12 cellular contexts compared by ENCODE assay signal in genomic region chr2:61356261-61356957, GRCh38.
DNase-seq lines count a peak whose midpoint lies in the region; ATAC-seq, FAIRE-seq and TF ChIP-seq lines count a peak whose summit lies in the region.
"Had no signal": no experiment of that assay in that cellular context is flagged by ENCODE, and none has a peak within 500 bp of the region (broad histone marks: within the 10 kb centered on the region; RNA-seq: fewer than 3 reads in every experiment).

No MANE protein-coding gene starts in this region.

- peaks cover 88% of the 10 kb centered on the region for H3K36me3 Mint-ChIP-seq in activated T-helper 17 cell treated with anti-CD3 and anti-CD28 coated beads, Interleukin-2, amount 50 U/mL, for 72 hours (ENCODE audit: low read depth)

- TF ChIP-seq EP300 in HepG2 (IDR thresholded peaks at IDR 0.05; ENCODE audit: low read depth in 2 of 2, low read length in 2 of 2) (no peak), HepG2 (CRISPR knock-in tag; IDR thresholded peaks at IDR 0.05; ENCODE audit: borderline replicate concordance) (no peak), sigmoid colon (IDR thresholded peaks at IDR 0.05) (no peak)

- H3K4me2 ChIP-seq in HepG2 (ENCODE audit: low read depth, low read length), result 0 out of 2 replicates have a peak overlapping the region, but pooled peaks have one; percentile 0

- H3K36me3 ChIP-seq in ACC112 (ENCODE audit: insufficient read depth, low read length) (peaks cover 18% of the 10 kb centered on the region), HepG2 (replicated peaks in 1 of 2; ENCODE audit: control insufficient read depth in 1 of 2, insufficient read depth in 2 of 2, low read length in 2 of 2) (peaks cover 7 to 24% of the 10 kb centered on the region in 2 experiments; a peak in 3 of 5 replicates), sigmoid colon (peaks cover 0 to 17% (median 0%) of the 10 kb centered on the region in 4 donors), uterus (no peaks in the 10 kb centered on the region)

- H3K4me1 ChIP-seq in ACC112 (ENCODE audit: control insufficient read depth, insufficient read depth, low read length, unreplicated experiment) (peaks cover 22% of the 10 kb centered on the region), HepG2 (ENCODE audit: insufficient read depth, low read length) (peaks cover 20% of the 10 kb centered on the region), sigmoid colon (peaks cover 0 to 27% (median 14%) of the 10 kb centered on the region in 4 donors), uterus (no peaks in the 10 kb centered on the region)

- intact Hi-C loops in HepG2 (cut with micrococcal nuclease; ENCODE audit: unreplicated experiment), result no loop called here
- intact Hi-C loops in sigmoid colon (cut with DNase I), result no loop called here
- intact Hi-C loops in uterus (cut with DNase I; ENCODE audit: low total_unique reads), result no loop called here

- peaks cover 6% of the 10 kb centered on the region for H3K9me3 Mint-ChIP-seq in activated T-helper 17 cell treated with anti-CD3 and anti-CD28 coated beads, Interleukin-2, amount 50 U/mL, for 72 hours

- no peak for TF ChIP-seq POLR2A in HepG2 (IDR thresholded peaks at IDR 0.05; ENCODE audit: insufficient read depth in 1 of 2, low read depth in 2 of 2, low read length in 2 of 2)
- TF ChIP-seq POLR2A in sigmoid colon (IDR thresholded peaks at IDR 0.05), result no peak
- no peak for TF ChIP-seq POLR2A in uterus (IDR thresholded peaks at IDR 0.05)

- TF ChIP-seq RAD21 in HepG2 (CRISPR knock-in tag; IDR thresholded peaks at IDR 0.05), result no peak

- H3K27ac Mint-ChIP-seq in activated T-helper 17 cell treated with anti-CD3 and anti-CD28 coated beads, Interleukin-2, amount 50 U/mL, for 72 hours, result peak overlapping the region; percentile 9
- H3K27ac Mint-ChIP-seq: activated naive CD8-positive, alpha-beta T cell treated with anti-CD3 and anti-CD28 coated beads, Interleukin-2, amount 10 ng/mL, durations not matched to agents 7 days and 5 days had no signal

- H2AFZ ChIP-seq in ACC112 (ENCODE audit: low read length, unreplicated experiment) (no peak overlapping the region), HepG2 (ENCODE audit: low read length) (no peak overlapping the region)

- H3K27me3 Mint-ChIP-seq in activated T-helper 17 cell treated with anti-CD3 and anti-CD28 coated beads, Interleukin-2, amount 50 U/mL, for 72 hours, result no peaks in the 10 kb centered on the region
- H3K27me3 Mint-ChIP-seq: activated naive CD8-positive, alpha-beta T cell treated with anti-CD3 and anti-CD28 coated beads, Interleukin-2, amount 10 ng/mL, durations not matched to agents 7 days and 5 days; naive B cell had no signal

- BruUV-seq in HepG2 (replicated peaks; lab: Mats Ljungman, UMichigan), result no TSS peak

- peak overlapping the region; percentile 6 for H3K4me3 Mint-ChIP-seq in activated T-helper 17 cell treated with anti-CD3 and anti-CD28 coated beads, Interleukin-2, amount 50 U/mL, for 72 hours
- H3K4me3 Mint-ChIP-seq: activated naive CD8-positive, alpha-beta T cell treated with anti-CD3 and anti-CD28 coated beads, Interleukin-2, amount 10 ng/mL, durations not matched to agents 7 days and 5 days; naive B cell had no signal

- TF ChIP-seq CTCF in GM12865 (IDR thresholded peaks at IDR 0.05; ENCODE audit: insufficient read depth, low read depth, low read length, missing control alignments) (no peak), HepG2 (CRISPR knock-in tag; IDR thresholded peaks at IDR 0.05) (no peak), sigmoid colon (IDR thresholded peaks at IDR 0.05) (no peak), uterus (IDR thresholded peaks at IDR 0.05) (no peak)

- no peaks in the 10 kb centered on the region for H3K27me3 ChIP-seq in ACC112 (ENCODE audit: insufficient read depth, low read length)
- no peaks in the 10 kb centered on the region for H3K27me3 ChIP-seq in HepG2 (ENCODE audit: control insufficient read depth in 1 of 2, insufficient read depth in 2 of 2, low read length in 2 of 2)
- no peaks in the 10 kb centered on the region for H3K27me3 ChIP-seq in sigmoid colon
- no peaks in the 10 kb centered on the region for H3K27me3 ChIP-seq in uterus

- H3K79me2 ChIP-seq in ACC112 (ENCODE audit: control insufficient read depth, insufficient read depth, low read length, unreplicated experiment), result peaks cover 62% of the 10 kb centered on the region
- H3K79me2 ChIP-seq in HepG2 (ENCODE audit: insufficient read depth, low read length), result peaks cover 54% of the 10 kb centered on the region

- no peak overlapping the region for H3K9ac ChIP-seq in HepG2 (ENCODE audit: insufficient read depth, low read depth, low read length)

- WGBS in HepG2 (ENCODE audit: low lambda C conversion rate), result 78% methylated on average over 4 of the region's 4 CpGs
- 75 to 80% methylated on average over 4 of the region's 4 CpGs for WGBS in sigmoid colon, 2 donors

- no peaks in the 10 kb centered on the region; the same call in 1 of the 2 replicates for H3K9me3 ChIP-seq in HepG2 (ENCODE audit: low read length)
- peaks cover 0 to 5% (median 0%) of the 10 kb centered on the region in 4 donors for H3K9me3 ChIP-seq in sigmoid colon
- peaks cover 0 to 17% of the 10 kb centered on the region in 2 donors for H3K9me3 ChIP-seq in uterus

- ATAC-seq in activated T-helper 17 cell treated with anti-CD3 and anti-CD28 coated beads, Interleukin-2, amount 50 U/mL, for 72 hours (replicated peaks), result peak; percentile 61
- ATAC-seq in HepG2, result peak; percentile 59

- H3K4me1 Mint-ChIP-seq in activated T-helper 17 cell treated with anti-CD3 and anti-CD28 coated beads, Interleukin-2, amount 50 U/mL, for 72 hours, result peaks cover 30% of the 10 kb centered on the region

- H3K27ac ChIP-seq in ACC112 (ENCODE audit: low read depth, low read length) (peak overlapping the region; percentile 77), HepG2 (ENCODE audit: extremely low read length, insufficient read depth, low read length) (peak overlapping the region; percentile 15), sigmoid colon (no peak overlapping the region), uterus (no peak overlapping the region)

- DNase-seq in GM12865 (ENCODE audit: low read depth) (peak; percentile 27), HepG2 (ENCODE audit: low spot score) (peak; percentile 43), RKO (ENCODE audit: low spot score) (no peak), D341Med (ENCODE audit: low spot score) (no peak), sigmoid colon (no peak), uterus (no peak)
- DNase-seq: activated naive CD8-positive, alpha-beta T cell treated with anti-CD3 and anti-CD28 coated beads, Interleukin-2, amount 10 ng/mL, durations not matched to agents 7 days and 5 days; naive B cell; NCI-H345; stimulated activated CD4-positive, alpha-beta T cell treated with anti-CD3 and anti-CD28 coated beads, Interleukin-4, amount 100 ng/mL, for 4 hours had no signal

- FAIRE-seq in HepG2 (lab: Jason Lieb, UNC), result no peak

- in situ Hi-C loops in HepG2 (cut with HindIII; ENCODE audit: extremely low pct_ligation_motif_present, low pct_unique_long_range_greater_than_20kb), result no loop called here

- H4K20me1 ChIP-seq in HepG2 (ENCODE audit: insufficient read depth, low read length), result 0 out of 2 replicates have a peak, but pooled peaks cover 5% of the 10 kb centered on the region

- POLR2A ChIA-PET in HepG2 (lab: Yijun Ruan, JAX), result no interaction called here

- H3K4me3 ChIP-seq in ACC112 (ENCODE audit: low read depth, low read length) (peak overlapping the region; percentile 60), GM12865 (ENCODE audit: low read depth, low read length) (no peak overlapping the region), HepG2 (replicated peaks in 1 of 3; ENCODE audit: insufficient read depth in 1 of 3, low read depth in 2 of 3, low read length in 3 of 3) (no peak overlapping the region), sigmoid colon (no peak overlapping the region), uterus (no peak overlapping the region)

- CTCF ChIA-PET in HepG2 (lab: Yijun Ruan, JAX; ENCODE audit: low intra/inter-chr PET ratio, low total read pairs), result no interaction called here

TF ChIP-seq in HepG2, 621 proteins besides CTCF, POLR2A, EP300 and RAD21 (continues in another document):
- TF ChIP-seq KDM5A (IDR thresholded peaks at IDR 0.05; ENCODE audit: borderline replicate concordance, low read length) (no peak), ZNF841 (CRISPR knock-in tag; IDR thresholded peaks at IDR 0.05; ENCODE audit: borderline replicate concordance) (no peak), PAXIP1 (CRISPR knock-in tag; conservative IDR thresholded peaks at IDR 0.05) (peak; percentile 33; the same call in 1 of the 2 replicates)

Comparison
In these comparisons a context has a peak if more than half of its experiments do, and no peak if none do; other contexts are left out.
1. H3K27ac ChIP-seq: peak in ACC112 (single experiment) and HepG2 (single experiment); none in sigmoid colon (0 of 4) and uterus (0 of 2).
2. DNase-seq: peak in GM12865 (single experiment) and HepG2 (single experiment); none in RKO (single experiment), D341Med (single experiment), sigmoid colon (single experiment) and uterus (0 of 2).